Comparison of ENCODE assay signal across 20 cellular contexts in genomic region chr17:27595208-27595607, GRCh38.
"Had no signal": no experiment of that assay in that cellular context is flagged by ENCODE, and none has a peak within 500 bp of the region (broad histone marks: within the 10 kb centered on the region; RNA-seq: fewer than 3 reads in every experiment).

No MANE protein-coding gene starts in this region.

- FAIRE-seq: keratinocyte, urothelium cell line had no signal

- H3K27ac Mint-ChIP-seq: activated CD4-positive, alpha-beta memory T cell treated with anti-CD3 and anti-CD28 coated beads for 36 hours had no signal

- H3K4me3 Mint-ChIP-seq: activated CD4-positive, alpha-beta memory T cell treated with anti-CD3 and anti-CD28 coated beads for 36 hours; brain; neural crest cell; T-cell; WTC11 had no signal

- H3K27me3 Mint-ChIP-seq: activated CD4-positive, alpha-beta memory T cell treated with anti-CD3 and anti-CD28 coated beads for 36 hours; brain; T-cell had no signal

- H3K27ac ChIP-seq: coronary artery, esophagus squamous epithelium, sigmoid colon, tibial artery had no signal

- DNase-seq: activated CD4-positive, alpha-beta memory T cell treated with anti-CD3 and anti-CD28 coated beads for 36 hours; activated CD8-positive, alpha-beta memory T cell treated with anti-CD3 and anti-CD28 coated beads, Interleukin-2, amount 50 U/mL, for 48 hours; activated gamma-delta T cell; amniotic stem cell; central memory CD4-positive, alpha-beta T cell; esophagus squamous epithelium; hippocampal formation; Right ventricle myocardium superior; sigmoid colon; stimulated activated CD4-positive, alpha-beta T cell treated with anti-CD3 and anti-CD28 coated beads, Interleukin-1b, Interleukin-23, amount 100 ng/mL, for 48 hours; T-cell; tibial artery had no signal

- H3K27me3 ChIP-seq: esophagus squamous epithelium, sigmoid colon, tibial artery had no signal

- H3K9me3 Mint-ChIP-seq: activated CD4-positive, alpha-beta memory T cell treated with anti-CD3 and anti-CD28 coated beads for 36 hours; brain; neural crest cell; T-cell; WTC11 had no signal

- ATAC-seq: left lobe of liver, WTC11 had no signal

- H3K36me3 Mint-ChIP-seq: WTC11 had no signal

- H3K9me3 ChIP-seq: esophagus squamous epithelium, sigmoid colon, tibial artery had no signal

- H3K4me3 ChIP-seq: coronary artery, esophagus squamous epithelium, sigmoid colon, SK-N-MC, tibial artery had no signal
